In the genomic region with DNA sequence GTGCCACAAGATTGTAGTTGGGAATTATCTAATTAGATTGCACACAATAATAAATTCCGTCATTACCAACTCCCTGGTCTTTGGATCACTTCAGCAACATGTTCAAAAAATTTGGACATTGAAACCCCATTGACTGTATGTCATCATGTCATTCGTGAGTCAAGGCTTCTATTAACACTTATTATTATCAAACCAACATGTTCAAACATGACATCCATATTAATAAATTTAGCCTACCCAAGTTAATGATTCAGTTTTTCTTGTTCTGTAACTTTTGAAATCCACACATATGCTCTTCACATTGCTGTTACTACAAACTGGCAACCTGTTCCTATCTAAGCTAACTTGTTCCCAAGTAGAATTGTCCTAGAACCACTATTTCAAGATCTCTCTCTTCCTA, we compare ENCODE assay signal across 29 cellular contexts.
"Had no signal": no experiment of that assay in that cellular context is flagged by ENCODE, and none has a peak within 500 bp of the region (broad histone marks: within the 10 kb centered on the region; RNA-seq: fewer than 3 reads in every experiment).

No MANE protein-coding gene starts in this region.

- H3K27ac Mint-ChIP-seq: dendritic cell treated with granulocyte-macrophage colony-stimulating factor and Interleukin-4, amounts not matched to agents 40 ng/mL and 50 ng/mL, for 4 days; effector memory CD8-positive, alpha-beta T cell; endodermal cell had no signal

- H3K4me2 ChIP-seq: hepatocyte had no signal

- H3K4me1 Mint-ChIP-seq: endodermal cell had no signal

- ATAC-seq: effector memory CD8-positive, alpha-beta T cell; esophagus mucosa; gastrocnemius medialis; gastroesophageal sphincter; heart left ventricle; heart right ventricle had no signal

- H3K4me3 Mint-ChIP-seq: dendritic cell treated with granulocyte-macrophage colony-stimulating factor and Interleukin-4, amounts not matched to agents 40 ng/mL and 50 ng/mL, for 4 days; effector memory CD8-positive, alpha-beta T cell; endodermal cell had no signal

- FAIRE-seq: colon, endometrium, endothelial cell of umbilical vein, frontal cortex had no signal

- H3K27me3 Mint-ChIP-seq: dendritic cell treated with granulocyte-macrophage colony-stimulating factor and Interleukin-4, amounts not matched to agents 40 ng/mL and 50 ng/mL, for 4 days; effector memory CD8-positive, alpha-beta T cell had no signal

- H3K36me3 ChIP-seq: colonic mucosa, esophagus muscularis mucosa, esophagus squamous epithelium, gastrocnemius medialis, gastroesophageal sphincter, heart left ventricle, heart right ventricle had no signal

- H3K27ac ChIP-seq: colonic mucosa, coronary artery, dorsolateral prefrontal cortex, epithelial cell of prostate, esophagus muscularis mucosa, esophagus squamous epithelium, gastrocnemius medialis, gastroesophageal sphincter, heart left ventricle, heart right ventricle, hepatocyte had no signal

- DNase-seq: colonic mucosa; cortex of kidney; dermis blood vessel endothelial cell; dorsolateral prefrontal cortex; effector CD4-positive, alpha-beta T cell; effector CD8-positive, alpha-beta T cell; effector memory CD4-positive, alpha-beta T cell; effector memory CD8-positive, alpha-beta T cell; endodermal cell; erythroblast; esophagus squamous epithelium; foreskin fibroblast; foreskin melanocyte; gastrocnemius medialis; glutamatergic neuron; head of caudate nucleus; heart left ventricle; heart right ventricle had no signal

- H3K9me3 Mint-ChIP-seq: endodermal cell had no signal

- H2AFZ ChIP-seq: hepatocyte had no signal

- H3K4me3 ChIP-seq: colonic mucosa, coronary artery, dorsolateral prefrontal cortex, esophagus muscularis mucosa, esophagus squamous epithelium, gastrocnemius medialis, gastroesophageal sphincter, heart left ventricle, heart right ventricle, hepatocyte had no signal

- H3K4me1 ChIP-seq: colonic mucosa, esophagus muscularis mucosa, esophagus squamous epithelium, gastrocnemius medialis, gastroesophageal sphincter, heart left ventricle, heart right ventricle had no signal

- H3K79me2 ChIP-seq: hepatocyte had no signal

- H3K9me3 ChIP-seq: colonic mucosa, esophagus muscularis mucosa, gastrocnemius medialis, gastroesophageal sphincter had no signal

- H3K27me3 ChIP-seq: colonic mucosa, dorsolateral prefrontal cortex, esophagus muscularis mucosa, esophagus squamous epithelium, gastrocnemius medialis, gastroesophageal sphincter, heart left ventricle, heart right ventricle, hepatocyte had no signal
